In genomic region chr9:37380570-37380969, GRCh38 we compare ENCODE assay signal across 19 cellular contexts.
"Had no signal": no experiment of that assay in that cellular context is flagged by ENCODE, and none has a peak within 500 bp of the region (broad histone marks: within the 10 kb centered on the region; RNA-seq: fewer than 3 reads in every experiment).

No MANE protein-coding gene starts in this region.

- H3K27me3 ChIP-seq: dorsolateral prefrontal cortex, esophagus muscularis mucosa, gastrocnemius medialis, sigmoid colon had no signal

- H3K27ac ChIP-seq: dorsolateral prefrontal cortex, esophagus muscularis mucosa, gastrocnemius medialis, heart right ventricle, sigmoid colon, skin epidermis had no signal

- H3K4me3 Mint-ChIP-seq: natural killer cell, neural crest cell had no signal

- ATAC-seq: gastrocnemius medialis, heart right ventricle, left lobe of liver, natural killer cell had no signal

- H3K4me1 ChIP-seq: esophagus muscularis mucosa, gastrocnemius medialis, heart right ventricle, sigmoid colon had no signal

- DNase-seq: cortex of kidney; dorsolateral prefrontal cortex; effector CD8-positive, alpha-beta T cell; gastrocnemius medialis; heart right ventricle; hypothalamus; islet precursor cell; mammary epithelial cell; natural killer cell; posterior cingulate gyrus; sigmoid colon; stimulated activated CD4-positive, alpha-beta T cell treated with anti-CD3 and anti-CD28 coated beads, Interleukin-2, amount 100 ng/mL, for 24 hours; stimulated activated CD4-positive, alpha-beta T cell treated with anti-CD3 and anti-CD28 coated beads, Interleukin-4, amount 100 ng/mL, for 4 hours; stimulated activated naive CD4-positive, alpha-beta T cell treated with Interleukin-2 at 50 U/mL for 16 hours; trophoblast cell had no signal

- H3K27ac Mint-ChIP-seq: natural killer cell had no signal

- H3K9me3 Mint-ChIP-seq: natural killer cell had no signal

- H3K4me1 Mint-ChIP-seq: natural killer cell had no signal

- H3K36me3 ChIP-seq: esophagus muscularis mucosa, gastrocnemius medialis, heart right ventricle, sigmoid colon had no signal

- H3K9me3 ChIP-seq: esophagus muscularis mucosa, gastrocnemius medialis, heart right ventricle, sigmoid colon had no signal

- H3K4me3 ChIP-seq: dorsolateral prefrontal cortex, esophagus muscularis mucosa, gastrocnemius medialis, heart right ventricle, sigmoid colon, skin epidermis had no signal

- H3K36me3 Mint-ChIP-seq: natural killer cell had no signal
